23 cellular contexts compared by ENCODE assay signal in the genomic region with DNA sequence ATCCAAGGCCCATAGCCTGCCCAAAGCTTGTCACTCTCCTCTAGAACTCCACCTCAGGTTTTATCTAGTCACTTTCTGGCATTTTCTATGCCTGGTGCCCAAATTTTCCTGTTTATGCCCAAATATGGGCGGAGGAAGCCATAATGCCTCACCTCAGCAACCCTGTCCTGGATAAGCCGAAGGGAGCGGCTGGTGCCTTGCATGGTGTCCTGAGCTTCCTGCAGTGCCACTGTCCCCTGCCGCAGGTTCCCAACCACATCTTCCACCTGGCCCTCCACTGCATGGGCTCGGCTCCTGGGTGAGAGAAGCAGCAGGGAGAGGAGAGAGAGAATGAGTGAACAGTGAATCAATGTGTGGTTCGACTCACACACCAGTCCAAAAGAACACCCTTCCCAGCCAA. TPM values are rescaled to one million over a fixed set of nuclear protein-coding genes. Genes with fewer than 3 reads are reported as not detected.
"Had no signal": no experiment of that assay in that cellular context is flagged by ENCODE, and none has a peak within 500 bp of the region (broad histone marks: within the 10 kb centered on the region; RNA-seq: fewer than 3 reads in every experiment).

No MANE protein-coding gene starts in this region.

- ATAC-seq: activated T-cell treated with anti-CD3 and anti-CD28 coated beads, Interleukin-2, amount 50 U/mL, for 72 hours; mucosa of descending colon had no signal

- H3K4me1 ChIP-seq: parathyroid adenoma had no signal

- H3K9me3 Mint-ChIP-seq: activated B cell treated with CpG ODN at 0.5 μM for 24 hours; activated CD4-positive, alpha-beta memory T cell treated with anti-CD3 and anti-CD28 coated beads for 36 hours; activated naive CD4-positive, alpha-beta T cell treated with anti-CD3 and anti-CD28 coated beads for 36 hours; activated naive CD8-positive, alpha-beta T cell treated with anti-CD3 and anti-CD28 coated beads, Interleukin-2, amount 10 ng/mL, durations not matched to agents 7 days and 5 days; activated T-cell treated with anti-CD3 and anti-CD28 coated beads, Interleukin-2, amount 50 U/mL, for 72 hours; memory B cell; nephron progenitor cell; type B pancreatic cell had no signal

- H3K79me2 ChIP-seq: parathyroid adenoma had no signal

- H3K36me3 Mint-ChIP-seq: activated naive CD8-positive, alpha-beta T cell treated with anti-CD3 and anti-CD28 coated beads, Interleukin-2, amount 10 ng/mL, durations not matched to agents 7 days and 5 days; memory B cell had no signal

- FAIRE-seq: endometrium had no signal

- H3K9ac ChIP-seq: parathyroid adenoma had no signal

- H3K9me3 ChIP-seq: mucosa of descending colon, spleen, thoracic aorta had no signal

- DNase-seq: activated B cell treated with CpG ODN at 0.5 μM for 24 hours; activated CD4-positive, alpha-beta memory T cell treated with anti-CD3 and anti-CD28 coated beads for 36 hours; activated CD4-positive, alpha-beta T cell treated with anti-CD3 and anti-CD28 coated beads for 4 hours; activated effector memory CD4-positive, alpha-beta T cell treated with Interleukin-2 at 50 U/mL for 16 hours; activated naive CD4-positive, alpha-beta T cell treated with anti-CD3 and anti-CD28 coated beads for 36 hours; activated naive CD8-positive, alpha-beta T cell treated with anti-CD3 and anti-CD28 coated beads, Interleukin-2, amount 10 ng/mL, durations not matched to agents 7 days and 5 days; activated T-cell treated with anti-CD3 and anti-CD28 coated beads, Interleukin-2, amount 50 U/mL, for 72 hours; amniotic stem cell; effector CD4-positive, alpha-beta T cell; erythroblast; foreskin fibroblast; mucosa of descending colon; nephron progenitor cell; spleen; stimulated activated CD4-positive, alpha-beta T cell treated with anti-CD3 and anti-CD28 coated beads, Interleukin-4, amount 100 ng/mL, for 1 hour; stimulated activated naive CD4-positive, alpha-beta T cell; T-helper 9 cell had no signal

- H3K27me3 Mint-ChIP-seq: activated CD4-positive, alpha-beta memory T cell treated with anti-CD3 and anti-CD28 coated beads for 36 hours; activated naive CD8-positive, alpha-beta T cell treated with anti-CD3 and anti-CD28 coated beads, Interleukin-2, amount 10 ng/mL, durations not matched to agents 7 days and 5 days; type B pancreatic cell had no signal

- H3K4me3 Mint-ChIP-seq: activated B cell treated with CpG ODN at 0.5 μM for 24 hours; activated CD4-positive, alpha-beta memory T cell treated with anti-CD3 and anti-CD28 coated beads for 36 hours; activated naive CD4-positive, alpha-beta T cell treated with anti-CD3 and anti-CD28 coated beads for 36 hours; activated naive CD8-positive, alpha-beta T cell treated with anti-CD3 and anti-CD28 coated beads, Interleukin-2, amount 10 ng/mL, durations not matched to agents 7 days and 5 days; activated T-cell treated with anti-CD3 and anti-CD28 coated beads, Interleukin-2, amount 50 U/mL, for 72 hours; memory B cell; nephron progenitor cell; type B pancreatic cell had no signal

- H3K4me3 ChIP-seq: mucosa of descending colon, spleen, thoracic aorta had no signal

- H3K36me3 ChIP-seq: spleen, thoracic aorta had no signal

- H3K4me1 Mint-ChIP-seq: activated B cell treated with CpG ODN at 0.5 μM for 24 hours, memory B cell had no signal

- H3K27ac ChIP-seq: parathyroid adenoma, spleen, thoracic aorta had no signal

- H2AFZ ChIP-seq: parathyroid adenoma had no signal

- H3K27ac Mint-ChIP-seq: activated B cell treated with CpG ODN at 0.5 μM for 24 hours; activated CD4-positive, alpha-beta memory T cell treated with anti-CD3 and anti-CD28 coated beads for 36 hours; activated naive CD4-positive, alpha-beta T cell treated with anti-CD3 and anti-CD28 coated beads for 36 hours; activated naive CD8-positive, alpha-beta T cell treated with anti-CD3 and anti-CD28 coated beads, Interleukin-2, amount 10 ng/mL, durations not matched to agents 7 days and 5 days; activated T-cell treated with anti-CD3 and anti-CD28 coated beads, Interleukin-2, amount 50 U/mL, for 72 hours; memory B cell; nephron progenitor cell; type B pancreatic cell had no signal

RNA-seq across cellular contexts. Expression of gene CAMK1G, which starts 34.2 kb away (rescaled TPM):
- total RNA-seq: activated B cell treated with CpG ODN at 0.5 μM for 24 hours; activated naive CD8-positive, alpha-beta T cell treated with anti-CD3 and anti-CD28 coated beads, Interleukin-2, amount 10 ng/mL, durations not matched to agents 7 days and 5 days; T-helper 1 cell treated with Interleukin-12 subunit alpha and Interleukin-12 subunit beta and Interleukin-4 antibody, amounts not matched to agents 30 ng/mL and 1 ng/mL, for 36 hours; thoracic aorta had no signal
